20 cellular contexts compared by ENCODE assay signal in the genomic region with DNA sequence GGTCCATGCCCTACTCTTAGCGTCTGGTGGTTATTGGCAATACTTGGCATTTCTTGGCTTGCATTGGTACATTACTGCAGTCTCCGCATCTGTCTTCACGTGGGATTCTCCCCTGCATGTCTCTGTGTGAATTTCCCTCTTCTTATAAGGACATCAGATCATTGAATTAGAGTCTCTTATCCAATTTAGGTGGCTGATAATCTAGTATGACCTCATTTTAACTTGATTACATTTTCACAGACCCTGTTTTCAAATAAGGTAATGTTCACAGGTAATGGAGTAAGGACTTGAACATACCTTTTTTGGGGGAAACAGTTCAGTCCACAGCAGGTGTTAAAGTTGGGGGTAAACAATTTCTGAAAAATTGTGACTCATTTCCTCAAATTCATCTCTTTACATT. TPM values are rescaled to one million over a fixed set of nuclear protein-coding genes. Genes with fewer than 3 reads are reported as not detected.
DNase-seq lines count a peak whose midpoint lies in the region; ATAC-seq, FAIRE-seq and TF ChIP-seq lines count a peak whose summit lies in the region.
"Had no signal": no experiment of that assay in that cellular context is flagged by ENCODE, and none has a peak within 500 bp of the region (broad histone marks: within the 10 kb centered on the region; RNA-seq: fewer than 3 reads in every experiment).

No MANE protein-coding gene starts in this region.

- no peaks in the 10 kb centered on the region for H3K9me3 Mint-ChIP-seq in activated T-cell treated with anti-CD3 and anti-CD28 coated beads, Interleukin-2, amount 50 U/mL, for 72 hours
- H3K9me3 Mint-ChIP-seq: CD4-positive, alpha-beta memory T cell had no signal

- peaks cover 5% of the 10 kb centered on the region for H3K9me1 ChIP-seq in K562 (ENCODE audit: control insufficient read depth, insufficient read depth, low read length)

- H3K9ac ChIP-seq in K562 (ENCODE audit: insufficient read depth in 1 of 2, low read depth in 2 of 2, low read length in 2 of 2), result no peak overlapping the region
- H3K9ac ChIP-seq: BLaER1 treated with 17β-estradiol and CSF1 and Interleukin-3, amounts not matched to agents 10 nM and 100 nM; KMS-11 had no signal

- H3K27ac ChIP-seq in K562 (ENCODE audit: extremely low read depth, low read depth, low read length), result 0 out of 3 replicates have a peak overlapping the region, but pooled peaks have one; percentile 13
- H3K27ac ChIP-seq in esophagus muscularis mucosa (replicated peaks in 1 of 4), result no peak overlapping the region
- H3K27ac ChIP-seq: 22Rv1; BLaER1 treated with 17β-estradiol and CSF1 and Interleukin-3, amounts not matched to agents 10 nM and 100 nM; KMS-11 had no signal

- in situ Hi-C loops in K562 (cut with MboI), result no loop called here

- no peaks in the 10 kb centered on the region for H3K27me3 ChIP-seq in K562 (ENCODE audit: control insufficient read depth in 2 of 2, insufficient read depth in 2 of 2, low read length in 2 of 2)
- H3K27me3 ChIP-seq in esophagus muscularis mucosa, result no peaks in the 10 kb centered on the region
- H3K27me3 ChIP-seq: BLaER1 treated with 17β-estradiol and CSF1 and Interleukin-3, amounts not matched to agents 10 nM and 100 nM had no signal

- TF ChIP-seq CTCF in K562 (IDR thresholded peaks at IDR 0.05 in 2 of 3, conservative IDR thresholded peaks at IDR 0.05 in 1 of 3; ENCODE audit: insufficient read depth in 2 of 3, low read depth in 1 of 3, low read length in 3 of 3) (no peak), esophagus muscularis mucosa (IDR thresholded peaks at IDR 0.05) (no peak)

- no peak for FAIRE-seq in K562 (lab: Jason Lieb, UNC)
- FAIRE-seq: GM12878 had no signal

- TF ChIP-seq POLR2A in K562 (conservative IDR thresholded peaks at IDR 0.05) (no peak), esophagus muscularis mucosa (IDR thresholded peaks at IDR 0.05; ENCODE audit: low read depth) (no peak)

- H4K20me1 ChIP-seq in K562 (replicated peaks; ENCODE audit: control insufficient read depth, insufficient read depth, low read length), result peaks cover 20% of the 10 kb centered on the region

- H3K36me3 Mint-ChIP-seq in activated T-cell treated with anti-CD3 and anti-CD28 coated beads, Interleukin-2, amount 50 U/mL, for 72 hours (ENCODE audit: insufficient read depth in 2 of 2), result peaks cover 6 to 11% of the 10 kb centered on the region in 2 donors

- H3K4me1 Mint-ChIP-seq in activated T-cell treated with anti-CD3 and anti-CD28 coated beads, Interleukin-2, amount 50 U/mL, for 72 hours (ENCODE audit: low read depth), result peaks cover 49% of the 10 kb centered on the region

- peaks cover 3 to 5% of the 10 kb centered on the region in 2 experiments; a peak in 3 of 5 replicates for H3K4me1 ChIP-seq in K562 (replicated peaks in 1 of 2; ENCODE audit: control insufficient read depth in 2 of 2, insufficient read depth in 2 of 2, low read length in 2 of 2)
- peaks cover 37 to 64% (median 53%) of the 10 kb centered on the region in 4 donors for H3K4me1 ChIP-seq in esophagus muscularis mucosa

- H3K36me3 ChIP-seq in K562 (ENCODE audit: control insufficient read depth, insufficient read depth, low read length) (peaks cover 52% of the 10 kb centered on the region), esophagus muscularis mucosa (peaks cover 0 to 11% (median 0%) of the 10 kb centered on the region in 4 donors)

- POLR2A ChIA-PET in K562 (lab: Yijun Ruan, JAX), result interaction anchor here (5.3 kb wide), 1 partner anchor 13 kb away, joined by 46 read pairs; no protein-coding TSS in a partner anchor

- H3K27ac Mint-ChIP-seq in activated T-cell treated with anti-CD3 and anti-CD28 coated beads, Interleukin-2, amount 50 U/mL, for 72 hours, result peak overlapping the region; percentile 45

- H3K4me3 ChIP-seq in K562, result no peak overlapping the region
- no peak overlapping the region for H3K4me3 ChIP-seq in esophagus muscularis mucosa
- H3K4me3 ChIP-seq: BLaER1 treated with 17β-estradiol and CSF1 and Interleukin-3, amounts not matched to agents 10 nM and 100 nM; GM12878 had no signal

- H3K27me3 Mint-ChIP-seq in activated T-cell treated with anti-CD3 and anti-CD28 coated beads, Interleukin-2, amount 50 U/mL, for 72 hours (ENCODE audit: low read depth), result no peaks in the 10 kb centered on the region
- H3K27me3 Mint-ChIP-seq: CD4-positive, alpha-beta memory T cell had no signal

- peaks cover 95% of the 10 kb centered on the region for H3K79me2 ChIP-seq in K562 (ENCODE audit: control insufficient read depth, insufficient read depth, low read length)

- CTCF ChIA-PET in K562 (lab: Yijun Ruan, JAX; ENCODE audit: low intra/inter-chr PET ratio), result no interaction called here

- peak overlapping the region in 1 of 2 donors; percentile 12 for H3K4me3 Mint-ChIP-seq in activated T-cell treated with anti-CD3 and anti-CD28 coated beads, Interleukin-2, amount 50 U/mL, for 72 hours

- no peak overlapping the region for H3K4me2 ChIP-seq in K562 (ENCODE audit: insufficient read depth, low read length)
- H3K4me2 ChIP-seq: BLaER1 treated with 17β-estradiol and CSF1 and Interleukin-3, amounts not matched to agents 10 nM and 100 nM; KMS-11 had no signal

- TF ChIP-seq EP300 in K562 (IDR thresholded peaks at IDR 0.05; ENCODE audit: low read length) (no peak), esophagus muscularis mucosa (IDR thresholded peaks at IDR 0.05) (no peak)

- no peak for ATAC-seq in activated T-cell treated with anti-CD3 and anti-CD28 coated beads, Interleukin-2, amount 50 U/mL, for 72 hours (replicated peaks in 1 of 2)
- ATAC-seq in K562, result no peak
- ATAC-seq: GM12878 had no signal

- H3K9me3 ChIP-seq in K562 (replicated peaks; ENCODE audit: control insufficient read depth, insufficient read depth, low read depth, low read length), result no peaks in the 10 kb centered on the region
- no peaks in the 10 kb centered on the region for H3K9me3 ChIP-seq in esophagus muscularis mucosa
- H3K9me3 ChIP-seq: BLaER1 treated with 17β-estradiol and CSF1 and Interleukin-3, amounts not matched to agents 10 nM and 100 nM had no signal

- no TSS peak for BruUV-seq in K562 (replicated peaks; lab: Mats Ljungman, UMichigan)

- no peak for TF ChIP-seq RAD21 in K562 (CRISPR knock-in tag; conservative IDR thresholded peaks at IDR 0.05 in 1 of 2, IDR thresholded peaks at IDR 0.05 in 1 of 2)

- intact Hi-C loops in K562 (cut with micrococcal nuclease) (no loop called here), esophagus muscularis mucosa (cut with DNase I) (loop anchor here (5.0 kb wide), 1 partner anchor 43 kb away; no protein-coding TSS in a partner anchor)

- no peak overlapping the region for H2AFZ ChIP-seq in K562 (ENCODE audit: low read depth, low read length)

- 87% methylated on average over 3 of the region's 3 CpGs for WGBS in K562 (ENCODE audit: insufficient coverage, low coverage, missing lambda C conversion rate)
- WGBS in esophagus muscularis mucosa, result 88% methylated on average over 3 of the region's 3 CpGs

- DNase-seq in NCI-H82 (lab: John Stamatoyannopoulos, UW) (peak; percentile 66), NCI-H82 treated with DMSO at 0.1 percent for 48 hours (lab: John Stamatoyannopoulos, UW; ENCODE audit: unreplicated experiment) (no peak), K562 (ENCODE audit: extremely low read depth in 1 of 4, low spot score in 3 of 4) (no peak), esophagus muscularis mucosa (ENCODE audit: extremely low spot score) (no peak), SHP77 (lab: John Stamatoyannopoulos, UW) (no peak), NCI-H446 (lab: John Stamatoyannopoulos, UW) (no peak)
- DNase-seq in activated T-cell treated with anti-CD3 and anti-CD28 coated beads, Interleukin-2, amount 50 U/mL, for 72 hours, result no peak
- DNase-seq in activated T-cell treated with anti-CD3 and anti-CD28 coated beads, Interleukin-2, amount 50 U/mL, for 1 hour, result no peak
- DNase-seq: CD4-positive, alpha-beta memory T cell; DND-41; NCI-H1092 treated with DMSO at 0.1 percent for 48 hours; NCI-H1436 treated with DMSO at 0.1 percent for 48 hours; NCI-H1930; NCI-H510A treated with DMSO at 0.1 percent for 48 hours; NCI-H748 treated with DMSO at 0.1 percent for 48 hours; Right ventricle myocardium superior had no signal

TF ChIP-seq in K562, 482 proteins besides CTCF, POLR2A, EP300 and RAD21 (continues in another document):
- no peak for TF ChIP-seq HOMEZ (CRISPR knock-in tag; IDR thresholded peaks at IDR 0.05)
- TF ChIP-seq SIN3B (IDR thresholded peaks at IDR 0.05; ENCODE audit: low read depth), result no peak
- TF ChIP-seq ZNF717 (CRISPR knock-in tag; IDR thresholded peaks at IDR 0.05), result no peak
- TF ChIP-seq SMARCA4 (IDR thresholded peaks at IDR 0.05), result no peak
- no peak for TF ChIP-seq ZNF174 (CRISPR knock-in tag; IDR thresholded peaks at IDR 0.05)

RNA-seq across cellular contexts. Expression of gene KIAA0232, which starts 16.6 kb away (rescaled TPM):
- 10 to 100 TPM; 16.8 to 19.5 TPM for total RNA-seq in activated T-cell treated with anti-CD3 and anti-CD28 coated beads, Interleukin-2, amount 50 U/mL, for 72 hours
- 83.2 and 85.7 TPM in 2 replicates for total RNA-seq in K562 (2011; cell fraction: chromatin; rRNA removed; ENCODE audit: low replicate concordance)
- 15.8 and 19.9 TPM in 2 replicates for total RNA-seq in K562 (2011; cell fraction: nucleolus; rRNA removed)
- 25.1 and 27.5 TPM in 2 replicates for total RNA-seq in K562 (2011; cell fraction: nucleoplasm; rRNA removed)
- total RNA-seq in K562 (2014; rRNA removed) (9.0 and 9.5 TPM in 2 replicates), K562 (2014; rRNA removed; fragmentation: Illumina TruSeq; extraction: Trizol) (16.0 and 18.7 TPM in 2 replicates), K562 (2015; rRNA removed; fragmentation: Illumina TruSeq; extraction: Trizol) (13.0 and 13.6 TPM in 2 replicates), K562 (2021) (14.7 TPM in 2 replicates), esophagus muscularis mucosa (10 to 100 TPM; 34.6 to 54.0 (median 47.8) TPM)
- polyA plus RNA-seq in K562 (2011; rRNA removed) (17.4 and 17.9 TPM in 2 replicates), K562 (2014; fragmentation: Illumina TruSeq; extraction: Trizol) (11.8 and 13.0 TPM in 2 replicates), K562 (2014; fragmentation: Nextera tagmentation; extraction: Ambion mirVana) (1 to 10 TPM; 3.5 to 4.2 TPM), K562 (2014; rRNA removed) (10.1 and 11.9 TPM in 2 replicates)
- polyA plus RNA-seq in K562 (2011; cell fraction: cytosol; rRNA removed), result 6.1 and 8.0 TPM in 2 replicates
- polyA plus RNA-seq in K562 (2011; cell fraction: nucleus; rRNA removed), result 14.6 and 18.0 TPM in 2 replicates
- polyA plus RNA-seq in K562 (2012), result 7.9 and 12.6 TPM in 2 replicates
- 26.5 and 30.1 TPM in 2 replicates for polyA minus RNA-seq in K562 (2011; rRNA and poly(A)+ RNA removed)
- polyA minus RNA-seq in K562 (2011; cell fraction: cytosol; rRNA and poly(A)+ RNA removed), result 7.4 and 10.6 TPM in 2 replicates
- polyA minus RNA-seq in K562 (2011; cell fraction: nucleus; rRNA and poly(A)+ RNA removed), result 15.9 and 24.1 TPM in 2 replicates
